Comparison of ENCODE assay signal across 8 cellular contexts in genomic region chr15:23039151-23039916, GRCh38. TPM values are rescaled to one million over a fixed set of nuclear protein-coding genes. Genes with fewer than 3 reads are reported as not detected.
A peak's percentile ranks its signal among the peaks of the same experiment; 100 is the strongest.
DNase-seq lines count a peak whose midpoint lies in the region; ATAC-seq and TF ChIP-seq lines count a peak whose summit lies in the region.

TUBGCP5 (minus strand) TSS chr15:23039569; CDS start chr15:23039543, 26 bp downstream.

- H3K79me2 ChIP-seq in SU-DHL-6 (ENCODE audit: insufficient read depth, low read length): peaks cover 20% of the 10 kb centered on the region; the same call in 1 of the 2 replicates
- H3K79me2 ChIP-seq in parathyroid adenoma: no peaks in the 10 kb centered on the region

- H3K4me3 Mint-ChIP-seq in activated naive CD8-positive, alpha-beta T cell treated with anti-CD3 and anti-CD28 coated beads, Interleukin-2, amount 10 ng/mL, durations not matched to agents 7 days and 5 days: peak within 1 kb of the TSS; percentile 100

- intact Hi-C loops in tibial artery (cut with DNase I; ENCODE audit: low total_unique reads): loop anchor here (5.0 kb wide), 1 partner anchor 252 kb away; the partner anchor contains the start of gene NIPA1

- H3K4me3 ChIP-seq in GM12875 (ENCODE audit: low read depth, low read length) (peak within 1 kb of the TSS; percentile 89), SU-DHL-6 (ENCODE audit: insufficient read depth, low read length, poor library complexity, severe bottlenecking) (peak within 1 kb of the TSS; percentile 65), cardiac muscle cell (peak within 1 kb of the TSS; percentile 91), parathyroid adenoma (ENCODE audit: low read depth, low read length) (peak within 1 kb of the TSS; percentile 61), tibial artery (peak within 1 kb of the TSS; percentile 80 to 91)

- no peaks in the 10 kb centered on the region for H3K27me3 ChIP-seq in SU-DHL-6 (ENCODE audit: low read length)
- H3K27me3 ChIP-seq in cardiac muscle cell: no peaks in the 10 kb centered on the region
- no peaks in the 10 kb centered on the region for H3K27me3 ChIP-seq in parathyroid adenoma (ENCODE audit: control insufficient read depth, insufficient read depth, low read length)
- no peaks in the 10 kb centered on the region for H3K27me3 ChIP-seq in tibial artery

- POLR2A ChIA-PET in activated naive CD8-positive, alpha-beta T cell treated with anti-CD3 and anti-CD28 coated beads, Interleukin-2, amount 10 ng/mL, durations not matched to agents 7 days and 5 days (lab: Charles Lee): interaction anchor here (0.8 to 2.2 kb wide), 8 partner anchors 9 to 255 kb away, joined by 3 to 11 read pairs (median 4); partner anchors contain the start of gene NIPA2

- peaks cover 2% of the 10 kb centered on the region for H3K36me3 Mint-ChIP-seq in activated naive CD8-positive, alpha-beta T cell treated with anti-CD3 and anti-CD28 coated beads, Interleukin-2, amount 10 ng/mL, durations not matched to agents 7 days and 5 days

- H3K4me2 ChIP-seq in SU-DHL-6 (ENCODE audit: low read depth, low read length, poor library complexity, severe bottlenecking) (peak within 1 kb of the TSS; percentile 93), parathyroid adenoma (ENCODE audit: low read length) (peak within 1 kb of the TSS; percentile 79)

- H3K4me1 ChIP-seq in cardiac muscle cell (ENCODE audit: low read depth): peaks cover 6% of the 10 kb centered on the region
- peaks cover 2% of the 10 kb centered on the region for H3K4me1 ChIP-seq in parathyroid adenoma
- H3K4me1 ChIP-seq in tibial artery: peaks cover 0 to 18% (median 11%) of the 10 kb centered on the region in 4 donors

- H3K27me3 Mint-ChIP-seq in activated naive CD8-positive, alpha-beta T cell treated with anti-CD3 and anti-CD28 coated beads, Interleukin-2, amount 10 ng/mL, durations not matched to agents 7 days and 5 days: no peaks in the 10 kb centered on the region

- H3K9me3 Mint-ChIP-seq in activated naive CD8-positive, alpha-beta T cell treated with anti-CD3 and anti-CD28 coated beads, Interleukin-2, amount 10 ng/mL, durations not matched to agents 7 days and 5 days: no peaks in the 10 kb centered on the region

- H4K20me1 ChIP-seq in SU-DHL-6 (ENCODE audit: low read depth, low read length): no peaks in the 10 kb centered on the region

- H3K27ac Mint-ChIP-seq in activated naive CD8-positive, alpha-beta T cell treated with anti-CD3 and anti-CD28 coated beads, Interleukin-2, amount 10 ng/mL, durations not matched to agents 7 days and 5 days: peak within 1 kb of the TSS; percentile 96

- TF ChIP-seq CTCF in GM12875 (IDR thresholded peaks at IDR 0.05; ENCODE audit: borderline replicate concordance, insufficient read depth, low read depth, low read length) (0 out of 2 replicates have a peak, but pooled peaks have one; percentile 37), SU-DHL-6 (IDR thresholded peaks at IDR 0.05; ENCODE audit: insufficient read depth, low read length, poor library complexity, severe bottlenecking) (no peak), cardiac muscle cell (IDR thresholded peaks at IDR 0.05; ENCODE audit: low read depth, low read length) (no peak), parathyroid adenoma (IDR thresholded peaks at IDR 0.05) (no peak), tibial artery (IDR thresholded peaks at IDR 0.05) (peak; percentile 51 to 63)

- peaks cover 17% of the 10 kb centered on the region for H3K4me1 Mint-ChIP-seq in activated naive CD8-positive, alpha-beta T cell treated with anti-CD3 and anti-CD28 coated beads, Interleukin-2, amount 10 ng/mL, durations not matched to agents 7 days and 5 days

- no peaks in the 10 kb centered on the region for H3K9me2 ChIP-seq in SU-DHL-6 (replicated peaks; ENCODE audit: insufficient read depth, low read length)

- H3F3A ChIP-seq in SU-DHL-6 (ENCODE audit: insufficient read depth): peaks cover 11% of the 10 kb centered on the region; the same call in 1 of the 2 replicates

- H3K9me3 ChIP-seq in SU-DHL-6 (ENCODE audit: insufficient read depth, low read length) (no peaks in the 10 kb centered on the region), cardiac muscle cell (ENCODE audit: low read depth) (no peaks in the 10 kb centered on the region), parathyroid adenoma (ENCODE audit: control insufficient read depth, low read length) (no peaks in the 10 kb centered on the region), tibial artery (no peaks in the 10 kb centered on the region)

- peak within 1 kb of the TSS; percentile 53 for H3K27ac ChIP-seq in SU-DHL-6 (ENCODE audit: low read depth, low read length)
- H3K27ac ChIP-seq in cardiac muscle cell: peak within 1 kb of the TSS; percentile 94
- no peak within 1 kb of the TSS for H3K27ac ChIP-seq in parathyroid adenoma
- peak within 1 kb of the TSS; percentile 74 to 78 for H3K27ac ChIP-seq in tibial artery

- peak; percentile 89 for ATAC-seq in HG02763 (IDR thresholded peaks at IDR 0.05; ENCODE audit: unreplicated experiment)
- ATAC-seq in activated naive CD8-positive, alpha-beta T cell treated with anti-CD3 and anti-CD28 coated beads, Interleukin-2, amount 10 ng/mL, durations not matched to agents 7 days and 5 days (ENCODE audit: low read depth): peak; percentile 94

- DNase-seq in NCI-H1417 (lab: John Stamatoyannopoulos, UW): peak; percentile 91 to 98 (median 98)
- DNase-seq in activated naive CD8-positive, alpha-beta T cell treated with anti-CD3 and anti-CD28 coated beads, Interleukin-2, amount 10 ng/mL, durations not matched to agents 7 days and 5 days: peak; percentile 98
- peak; percentile 99 for DNase-seq in cardiac muscle cell (ENCODE audit: low read depth in 1 of 2, low spot score in 1 of 2)
- peak; percentile 95 to 98 for DNase-seq in tibial artery

- peak within 1 kb of the TSS; percentile 75 for H3K9ac ChIP-seq in SU-DHL-6 (ENCODE audit: low read length)
- H3K9ac ChIP-seq in parathyroid adenoma: no peak within 1 kb of the TSS

- peaks cover 6% of the 10 kb centered on the region for H3K36me3 ChIP-seq in SU-DHL-6 (ENCODE audit: low read length)
- H3K36me3 ChIP-seq in cardiac muscle cell: no peaks in the 10 kb centered on the region
- H3K36me3 ChIP-seq in parathyroid adenoma (ENCODE audit: control insufficient read depth, insufficient read depth, low read length): no peaks in the 10 kb centered on the region
- peaks cover 10 to 18% (median 11%) of the 10 kb centered on the region in 3 donors for H3K36me3 ChIP-seq in tibial artery

- H2AFZ ChIP-seq in SU-DHL-6 (ENCODE audit: low read depth, low read length, severe bottlenecking): peak within 1 kb of the TSS; percentile 93
- peak within 1 kb of the TSS; percentile 88 for H2AFZ ChIP-seq in parathyroid adenoma

RNA-seq across cellular contexts. Expression of gene TUBGCP5, which starts in this region (rescaled TPM):
- 10 to 100 TPM; 20.4 to 20.8 TPM for total RNA-seq in activated naive CD8-positive, alpha-beta T cell treated with anti-CD3 and anti-CD28 coated beads, Interleukin-2, amount 10 ng/mL, durations not matched to agents 7 days and 5 days
- total RNA-seq in cardiac muscle cell: 13.2 and 14.6 TPM in 2 replicates
- 11.8 and 19.1 TPM in 2 replicates for polyA plus RNA-seq in cardiac muscle cell

Comparison
In these comparisons a context has a peak if more than half of its experiments do, and no peak if none do; other contexts are left out.
1. CTCF ChIP-seq: peak in GM12875 (single experiment) and tibial artery (2 of 2); none in SU-DHL-6 (single experiment), cardiac muscle cell (single experiment) and parathyroid adenoma (single experiment).
2. Peak in every context shown above with its lines, with median percentiles within 50 percentile points of each other: H3K4me3 ChIP-seq and DNase-seq.